Comparison of ENCODE assay signal across 21 cellular contexts in genomic region chr14:74142523-74142922, GRCh38.
"Had no signal": no experiment of that assay in that cellular context is flagged by ENCODE, and none has a peak within 500 bp of the region (broad histone marks: within the 10 kb centered on the region; RNA-seq: fewer than 3 reads in every experiment).

No MANE protein-coding gene starts in this region.

- H3K4me3 Mint-ChIP-seq: activated CD4-positive, alpha-beta T cell treated with anti-CD3 and anti-CD28 coated beads for 36 hours; activated CD8-positive, alpha-beta memory T cell treated with anti-CD3 and anti-CD28 coated beads, Interleukin-2, amount 10 ng/mL, durations not matched to agents 7 days and 5 days; activated CD8-positive, alpha-beta T cell treated with anti-CD3 and anti-CD28 coated beads, Interleukin-2, amount 10 ng/mL, durations not matched to agents 7 days and 5 days; effector memory CD8-positive, alpha-beta T cell; mesothelial cell of epicardium; naive thymus-derived CD4-positive, alpha-beta T cell had no signal

- H3K27ac Mint-ChIP-seq: activated CD4-positive, alpha-beta T cell treated with anti-CD3 and anti-CD28 coated beads for 36 hours; activated CD8-positive, alpha-beta memory T cell treated with anti-CD3 and anti-CD28 coated beads, Interleukin-2, amount 10 ng/mL, durations not matched to agents 7 days and 5 days; activated CD8-positive, alpha-beta T cell treated with anti-CD3 and anti-CD28 coated beads, Interleukin-2, amount 10 ng/mL, durations not matched to agents 7 days and 5 days; activated naive CD4-positive, alpha-beta T cell treated with anti-CD3 and anti-CD28 coated beads, Interleukin-2, amount 50 U/mL, for 72 hours; effector memory CD8-positive, alpha-beta T cell; mesothelial cell of epicardium had no signal

- ATAC-seq: activated CD4-positive, alpha-beta T cell treated with anti-CD3 and anti-CD28 coated beads for 36 hours; activated CD8-positive, alpha-beta memory T cell treated with anti-CD3 and anti-CD28 coated beads, Interleukin-2, amount 10 ng/mL, durations not matched to agents 7 days and 5 days; activated CD8-positive, alpha-beta T cell treated with anti-CD3 and anti-CD28 coated beads, Interleukin-2, amount 10 ng/mL, durations not matched to agents 7 days and 5 days; activated naive CD4-positive, alpha-beta T cell treated with anti-CD3 and anti-CD28 coated beads, Interleukin-2, amount 50 U/mL, for 72 hours; effector memory CD8-positive, alpha-beta T cell; esophagus mucosa; naive thymus-derived CD4-positive, alpha-beta T cell had no signal

- H3K27me3 ChIP-seq: right atrium auricular region, spleen had no signal

- H3K36me3 ChIP-seq: right atrium auricular region, thoracic aorta had no signal

- DNase-seq: activated CD4-positive, alpha-beta T cell treated with anti-CD3 and anti-CD28 coated beads for 36 hours; activated CD4-positive, CD25-positive, alpha-beta regulatory T cell; activated CD8-positive, alpha-beta memory T cell treated with anti-CD3 and anti-CD28 coated beads, Interleukin-2, amount 10 ng/mL, durations not matched to agents 7 days and 5 days; activated CD8-positive, alpha-beta T cell treated with anti-CD3 and anti-CD28 coated beads, Interleukin-2, amount 10 ng/mL, durations not matched to agents 7 days and 5 days; activated naive CD4-positive, alpha-beta T cell; activated T-cell treated with anti-CD3 and anti-CD28 coated beads, Interleukin-2, amount 50 U/mL, for 48 hours; anterior cingulate cortex; effector memory CD8-positive, alpha-beta T cell; left ventricle myocardium superior; naive thymus-derived CD4-positive, alpha-beta T cell; spleen; stimulated activated naive CD4-positive, alpha-beta T cell treated with Interleukin-2 at 50 U/mL for 16 hours; trophoblast cell had no signal

- H3K27ac ChIP-seq: right atrium auricular region, spleen, thoracic aorta had no signal

- FAIRE-seq: colon, islet of Langerhans, urothelium cell line had no signal

- H3K4me3 ChIP-seq: right atrium auricular region, spleen, thoracic aorta had no signal

- H3K36me3 Mint-ChIP-seq: activated naive CD4-positive, alpha-beta T cell treated with anti-CD3 and anti-CD28 coated beads, Interleukin-2, amount 50 U/mL, for 72 hours had no signal

- H3K9me3 ChIP-seq: right atrium auricular region, spleen, thoracic aorta had no signal

- H3K9me3 Mint-ChIP-seq: activated naive CD4-positive, alpha-beta T cell treated with anti-CD3 and anti-CD28 coated beads, Interleukin-2, amount 50 U/mL, for 72 hours; effector memory CD8-positive, alpha-beta T cell; mesothelial cell of epicardium had no signal
